ENCODE assay signal across 12 cellular contexts in the genomic region with DNA sequence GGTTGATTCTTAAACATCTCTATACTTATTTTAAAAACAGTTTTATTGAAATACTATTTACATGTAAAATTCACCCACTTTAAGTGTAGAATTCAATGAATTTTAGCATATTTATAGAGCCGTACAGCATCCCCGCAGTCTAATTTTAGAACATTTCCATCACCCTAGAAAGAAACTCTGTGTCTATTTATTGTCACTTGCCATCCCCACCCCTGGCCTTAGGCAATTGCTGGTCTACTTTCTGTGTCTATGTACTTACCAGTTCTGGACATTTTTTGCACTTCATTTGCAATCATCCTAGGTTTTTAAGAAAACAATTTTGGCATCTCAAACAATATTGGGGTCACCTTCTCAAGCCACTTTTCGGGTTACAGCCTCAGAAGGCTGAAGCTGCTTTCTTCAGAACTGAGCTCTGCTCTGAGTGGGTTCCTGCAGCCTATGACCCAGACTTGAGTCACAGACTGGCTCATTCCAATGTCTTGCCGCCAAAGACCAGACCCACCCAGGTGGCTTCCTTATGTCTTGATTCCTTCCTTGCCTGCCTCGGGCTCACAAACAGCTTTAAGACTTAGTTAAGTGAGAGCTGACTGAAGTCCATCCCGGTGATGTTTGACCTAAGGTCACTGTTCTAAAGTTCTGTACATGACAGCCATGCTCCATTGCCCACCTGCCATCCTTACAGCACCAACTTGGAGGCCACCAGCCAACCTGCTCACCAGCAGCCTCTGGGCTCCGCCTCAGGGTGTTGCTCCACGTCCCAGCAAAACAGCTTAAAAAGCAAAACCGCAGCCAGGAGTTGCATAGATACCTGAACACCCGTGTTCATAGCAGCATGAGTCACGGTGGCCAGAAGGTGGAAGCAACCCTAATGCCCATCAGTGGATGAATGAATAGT.
A peak's percentile ranks its signal among the peaks of the same experiment; 100 is the strongest.
DNase-seq lines count a peak whose midpoint lies in the region; FAIRE-seq and TF ChIP-seq lines count a peak whose summit lies in the region.
"Had no signal": no experiment of that assay in that cellular context is flagged by ENCODE, and none has a peak within 500 bp of the region (broad histone marks: within the 10 kb centered on the region; RNA-seq: fewer than 3 reads in every experiment).

No MANE protein-coding gene starts in this region.

- no peak for TF ChIP-seq CTCF in AG10803 (conservative IDR thresholded peaks at IDR 0.05; ENCODE audit: low read length)
- TF ChIP-seq CTCF in astrocyte (IDR thresholded peaks at IDR 0.05; ENCODE audit: insufficient read depth, low read depth, low read length), result no peak
- TF ChIP-seq CTCF in esophagus muscularis mucosa (IDR thresholded peaks at IDR 0.05), result no peak
- TF ChIP-seq CTCF in colonic mucosa (IDR thresholded peaks at IDR 0.05), result no peak

- peaks cover 41% of the 10 kb centered on the region for H3K4me1 Mint-ChIP-seq in astrocyte (ENCODE audit: low read depth, unreplicated experiment)

- peak overlapping the region; percentile 58 for H3K4me3 Mint-ChIP-seq in astrocyte (ENCODE audit: unreplicated experiment)
- H3K4me3 Mint-ChIP-seq: CD4-positive, alpha-beta T cell had no signal

- H3K36me3 ChIP-seq in astrocyte (ENCODE audit: insufficient read depth, low read length), result no peaks in the 10 kb centered on the region
- H3K36me3 ChIP-seq in esophagus muscularis mucosa, result no peaks in the 10 kb centered on the region
- H3K36me3 ChIP-seq in colonic mucosa, result no peaks in the 10 kb centered on the region
- H3K36me3 ChIP-seq in H7 (replicated peaks; ENCODE audit: control insufficient read depth, insufficient read depth, low read length), result no peaks in the 10 kb centered on the region

- TF ChIP-seq EP300 in esophagus muscularis mucosa (IDR thresholded peaks at IDR 0.05), result no peak

- peak; percentile 83 for DNase-seq in AG10803 (ENCODE audit: low read depth)
- DNase-seq in HT-29 (ENCODE audit: low spot score), result peak; percentile 91
- peak; percentile 79 for DNase-seq in astrocyte (ENCODE audit: low read depth)
- DNase-seq in kidney glomerular epithelial cell (lab: John Stamatoyannopoulos, UW), result peak; percentile 36
- DNase-seq in esophagus muscularis mucosa (ENCODE audit: extremely low spot score), result no peak
- no peak for DNase-seq in colonic mucosa
- DNase-seq in H7, result no peak
- no peak for DNase-seq in germinal center (ENCODE audit: low spot score)
- DNase-seq: activated naive CD4-positive, alpha-beta T cell treated with Interleukin-2 at 50 U/mL for 16 hours; CD4-positive, alpha-beta T cell; left colon; NCI-H1048 had no signal

- intact Hi-C loops in esophagus muscularis mucosa (cut with DNase I) (no loop called here), colonic mucosa (cut with DNase I) (no loop called here)

- peaks cover 4% of the 10 kb centered on the region for H3K9me3 Mint-ChIP-seq in astrocyte (ENCODE audit: unreplicated experiment)
- H3K9me3 Mint-ChIP-seq: CD4-positive, alpha-beta T cell had no signal

- H3K27me3 ChIP-seq in astrocyte (ENCODE audit: insufficient read depth, low read length), result no peaks in the 10 kb centered on the region
- no peaks in the 10 kb centered on the region for H3K27me3 ChIP-seq in esophagus muscularis mucosa
- H3K27me3 ChIP-seq in colonic mucosa, result no peaks in the 10 kb centered on the region
- H3K27me3 ChIP-seq in H7 (ENCODE audit: control insufficient read depth, insufficient read depth, low read length), result no peaks in the 10 kb centered on the region

- H2AFZ ChIP-seq in astrocyte (ENCODE audit: low read depth, low read length), result peak overlapping the region; percentile 11

- 94% methylated on average over 9 of the region's 11 CpGs for WGBS in esophagus muscularis mucosa

- H3K9ac ChIP-seq in astrocyte (ENCODE audit: low read length), result peak overlapping the region; percentile 46
- H3K9ac ChIP-seq in colonic mucosa (ENCODE audit: low read depth in 2 of 2, low read length in 2 of 2), result no peak overlapping the region

- H3K27me3 Mint-ChIP-seq in astrocyte (ENCODE audit: low read depth, unreplicated experiment), result no peaks in the 10 kb centered on the region
- H3K27me3 Mint-ChIP-seq: CD4-positive, alpha-beta T cell had no signal

- H3K9me3 ChIP-seq in astrocyte (ENCODE audit: insufficient read depth, low read depth, low read length) (no peaks in the 10 kb centered on the region), esophagus muscularis mucosa (no peaks in the 10 kb centered on the region), colonic mucosa (no peaks in the 10 kb centered on the region)

- H3K4me3 ChIP-seq in AG10803 (ENCODE audit: low read length) (no peak overlapping the region), astrocyte (ENCODE audit: insufficient read depth, low read depth, low read length) (peak overlapping the region; percentile 22), esophagus muscularis mucosa (no peak overlapping the region), colonic mucosa (no peak overlapping the region), H7 (ENCODE audit: insufficient read depth, low read depth, low read length) (no peak overlapping the region)

- peak overlapping the region; percentile 73 for H3K4me2 ChIP-seq in astrocyte (ENCODE audit: low read length)

- peaks cover 27% of the 10 kb centered on the region for H3K79me2 ChIP-seq in astrocyte (ENCODE audit: insufficient read depth, low read length)

- peak overlapping the region; percentile 79 for H3K27ac ChIP-seq in astrocyte (ENCODE audit: low read depth, low read length)
- no peak overlapping the region for H3K27ac ChIP-seq in esophagus muscularis mucosa (replicated peaks in 1 of 4)
- no peak overlapping the region for H3K27ac ChIP-seq in colonic mucosa

- H3K27ac Mint-ChIP-seq in astrocyte (ENCODE audit: unreplicated experiment), result peak overlapping the region; percentile 79
- H3K27ac Mint-ChIP-seq: CD4-positive, alpha-beta T cell had no signal

- peaks cover 8% of the 10 kb centered on the region for H3K36me3 Mint-ChIP-seq in astrocyte (ENCODE audit: low read depth, unreplicated experiment)

- H3K4me1 ChIP-seq in astrocyte (ENCODE audit: insufficient read depth, low read length) (peaks cover 22% of the 10 kb centered on the region), esophagus muscularis mucosa (peaks cover 0 to 10% (median 4%) of the 10 kb centered on the region in 4 donors), colonic mucosa (no peaks in the 10 kb centered on the region)

- peak; percentile 73 for FAIRE-seq in astrocyte (lab: Jason Lieb, UNC)

- TF ChIP-seq POLR2A in esophagus muscularis mucosa (IDR thresholded peaks at IDR 0.05; ENCODE audit: low read depth), result no peak

- no peaks in the 10 kb centered on the region for H4K20me1 ChIP-seq in astrocyte (ENCODE audit: insufficient read depth, low read length)

Comparison
In these comparisons a context has a peak if more than half of its experiments do, and no peak if none do; other contexts are left out.
1. DNase-seq: peak in AG10803 (single experiment), HT-29 (single experiment), astrocyte (single experiment) and kidney glomerular epithelial cell (single experiment); none in esophagus muscularis mucosa (single experiment), colonic mucosa (single experiment), H7 (single experiment) and germinal center (single experiment).